1 cellular context compared by ENCODE assay signal in the genomic region with DNA sequence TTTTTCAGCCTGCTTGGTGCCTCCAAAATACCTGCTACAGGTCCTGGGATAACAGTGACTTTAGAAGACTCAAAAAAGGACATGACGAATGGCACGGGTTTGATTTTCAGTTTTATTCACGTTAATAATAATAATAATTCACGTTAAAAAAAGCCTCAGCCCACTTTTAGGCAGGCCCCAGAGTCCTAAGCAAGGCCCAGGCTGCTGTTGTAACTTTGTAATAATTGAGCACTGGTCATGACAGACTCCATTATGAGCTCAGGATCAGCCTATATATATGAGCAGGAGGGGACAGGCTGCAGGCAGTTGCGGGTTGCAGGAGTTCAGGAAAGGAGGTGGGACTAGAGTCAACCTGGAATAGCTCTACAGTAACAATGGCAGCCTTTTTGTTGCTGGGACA.
TF ChIP-seq lines count a peak whose summit lies in the region.

A gene with protein sequence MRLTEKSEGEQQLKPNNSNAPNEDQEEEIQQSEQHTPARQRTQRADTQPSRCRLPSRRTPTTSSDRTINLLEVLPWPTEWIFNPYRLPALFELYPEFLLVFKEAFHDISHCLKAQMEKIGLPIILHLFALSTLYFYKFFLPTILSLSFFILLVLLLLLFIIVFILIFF (plus strand): TSS at position 301 of the 400 bp plus-strand sequence. CDS start 1,350 bp downstream, outside the sequence.

TF ChIP-seq in GM23338, 12 proteins besides CTCF, POLR2A, EP300 and RAD21 (continued from another document):
- TF ChIP-seq, protein P1, sequence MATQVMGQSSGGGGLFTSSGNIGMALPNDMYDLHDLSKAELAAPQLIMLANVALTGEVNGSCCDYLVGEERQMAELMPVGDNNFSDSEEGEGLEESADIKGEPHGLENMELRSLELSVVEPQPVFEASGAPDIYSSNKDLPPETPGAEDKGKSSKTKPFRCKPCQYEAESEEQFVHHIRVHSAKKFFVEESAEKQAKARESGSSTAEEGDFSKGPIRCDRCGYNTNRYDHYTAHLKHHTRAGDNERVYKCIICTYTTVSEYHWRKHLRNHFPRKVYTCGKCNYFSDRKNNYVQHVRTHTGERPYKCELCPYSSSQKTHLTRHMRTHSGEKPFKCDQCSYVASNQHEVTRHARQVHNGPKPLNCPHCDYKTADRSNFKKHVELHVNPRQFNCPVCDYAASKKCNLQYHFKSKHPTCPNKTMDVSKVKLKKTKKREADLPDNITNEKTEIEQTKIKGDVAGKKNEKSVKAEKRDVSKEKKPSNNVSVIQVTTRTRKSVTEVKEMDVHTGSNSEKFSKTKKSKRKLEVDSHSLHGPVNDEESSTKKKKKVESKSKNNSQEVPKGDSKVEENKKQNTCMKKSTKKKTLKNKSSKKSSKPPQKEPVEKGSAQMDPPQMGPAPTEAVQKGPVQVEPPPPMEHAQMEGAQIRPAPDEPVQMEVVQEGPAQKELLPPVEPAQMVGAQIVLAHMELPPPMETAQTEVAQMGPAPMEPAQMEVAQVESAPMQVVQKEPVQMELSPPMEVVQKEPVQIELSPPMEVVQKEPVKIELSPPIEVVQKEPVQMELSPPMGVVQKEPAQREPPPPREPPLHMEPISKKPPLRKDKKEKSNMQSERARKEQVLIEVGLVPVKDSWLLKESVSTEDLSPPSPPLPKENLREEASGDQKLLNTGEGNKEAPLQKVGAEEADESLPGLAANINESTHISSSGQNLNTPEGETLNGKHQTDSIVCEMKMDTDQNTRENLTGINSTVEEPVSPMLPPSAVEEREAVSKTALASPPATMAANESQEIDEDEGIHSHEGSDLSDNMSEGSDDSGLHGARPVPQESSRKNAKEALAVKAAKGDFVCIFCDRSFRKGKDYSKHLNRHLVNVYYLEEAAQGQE (IDR thresholded peaks at IDR 0.05; ENCODE audit: unreplicated experiment): no peak
